10 cellular contexts compared by ENCODE assay signal in genomic region chr12:6923851-6924250, GRCh38. TPM values are rescaled to one million over a fixed set of nuclear protein-coding genes. Genes with fewer than 3 reads are reported as not detected.
A peak's percentile ranks its signal among the peaks of the same experiment; 100 is the strongest.
DNase-seq lines count a peak whose midpoint lies in the region; ATAC-seq and TF ChIP-seq lines count a peak whose summit lies in the region.
"Had no signal": no experiment of that assay in that cellular context is flagged by ENCODE, and none has a peak within 500 bp of the region (broad histone marks: within the 10 kb centered on the region; RNA-seq: fewer than 3 reads in every experiment).

No MANE protein-coding gene starts in this region.

- H3K36me3 ChIP-seq in left ventricle myocardium inferior (no peaks in the 10 kb centered on the region), uterus (no peaks in the 10 kb centered on the region), BE2C (peaks cover 24% of the 10 kb centered on the region)

- H3K4me1 ChIP-seq in left ventricle myocardium inferior (peaks cover 44% of the 10 kb centered on the region), uterus (peaks cover 3 to 10% of the 10 kb centered on the region in 2 donors), BE2C (peaks cover 17% of the 10 kb centered on the region)

- H3K27ac ChIP-seq in left ventricle myocardium inferior (replicated peaks), result peak overlapping the region; percentile 97
- peak overlapping the region; percentile 97 to 99 for H3K27ac ChIP-seq in uterus

- TF ChIP-seq CTCF in left ventricle myocardium inferior (IDR thresholded peaks at IDR 0.05; ENCODE audit: borderline replicate concordance) (no peak), uterus (IDR thresholded peaks at IDR 0.05) (no peak), BE2C (IDR thresholded peaks at IDR 0.05; ENCODE audit: low read depth, low read length) (no peak)

- H3K9me3 ChIP-seq in left ventricle myocardium inferior (replicated peaks) (no peaks in the 10 kb centered on the region), uterus (no peaks in the 10 kb centered on the region), BE2C (no peaks in the 10 kb centered on the region)
- H3K9me3 ChIP-seq: SK-N-SH had no signal

- no peaks in the 10 kb centered on the region for H3K27me3 ChIP-seq in left ventricle myocardium inferior (ENCODE audit: low read depth)
- no peaks in the 10 kb centered on the region for H3K27me3 ChIP-seq in uterus
- no peaks in the 10 kb centered on the region for H3K27me3 ChIP-seq in BE2C

- no peak for ATAC-seq in Right ventricle myocardium superior (ENCODE audit: poor library complexity)
- no peak for ATAC-seq in Right ventricle myocardium inferior

- DNase-seq in Right ventricle myocardium superior, result peak; percentile 33
- DNase-seq in Right ventricle myocardium inferior (ENCODE audit: missing footprints), result no peak
- DNase-seq in left ventricle myocardium inferior, result no peak
- peak in 1 of 2 donors; percentile 54 for DNase-seq in uterus
- no peak for DNase-seq in BE2C
- no peak for DNase-seq in UCSD-AML1 (lab: John Stamatoyannopoulos, UW; ENCODE audit: unreplicated experiment)
- DNase-seq: activated gamma-delta T cell had no signal

- intact Hi-C loops in Right ventricle myocardium superior (cut with DNase I) (no loop called here), Right ventricle myocardium inferior (cut with DNase I) (loop anchor here (2.0 kb wide), 2 partner anchors 19 to 169 kb away; partner anchors contain the start of genes C1R and LRRC23), left ventricle myocardium inferior (cut with micrococcal nuclease) (no loop called here), uterus (cut with DNase I; ENCODE audit: low total_unique reads) (no loop called here)

- TF ChIP-seq POLR2A in uterus (IDR thresholded peaks at IDR 0.05), result no peak

- H3K4me3 ChIP-seq in left ventricle myocardium inferior, result no peak overlapping the region
- H3K4me3 ChIP-seq in uterus, result no peak overlapping the region
- no peak overlapping the region for H3K4me3 ChIP-seq in BE2C (ENCODE audit: low read depth, low read length)

RNA-seq across cellular contexts. Expression of gene ATN1, which starts 3.9 kb away (rescaled TPM):
- 69.7 TPM for total RNA-seq in Right ventricle myocardium superior
- 78.9 TPM for total RNA-seq in Right ventricle myocardium inferior
- total RNA-seq in left ventricle myocardium inferior, result 71.4 TPM
- total RNA-seq in uterus, result 100 to 1,000 TPM in 1 of 4 donors, 10 to 100 TPM in 3; 10.8 to 283 (median 28.7) TPM
- 276 TPM for polyA plus RNA-seq in BE2C (2012; ENCODE audit: insufficient read depth, insufficient read length, low read depth)

RNA-seq across cellular contexts. Expression of gene ENO2, which starts 9.5 kb away (rescaled TPM):
- total RNA-seq in Right ventricle myocardium superior (7.4 TPM), Right ventricle myocardium inferior (10.2 TPM), left ventricle myocardium inferior (14.8 TPM), uterus (10 to 100 TPM in 3 of 4 donors, 1 to 10 TPM in 1; 9.7 to 84.7 (median 24.4) TPM)
- 443 TPM for polyA plus RNA-seq in BE2C (2012; ENCODE audit: insufficient read depth, insufficient read length, low read depth)

RNA-seq across cellular contexts. Expression of gene LRRC23, which starts 19.2 kb away (rescaled TPM):
- total RNA-seq in Right ventricle myocardium superior, result 8.2 TPM
- 9.4 TPM for total RNA-seq in Right ventricle myocardium inferior
- total RNA-seq in left ventricle myocardium inferior, result 11.6 TPM
- total RNA-seq in uterus, result 10 to 100 TPM in 2 of 4 donors, 1 to 10 TPM in 1, under 1 TPM in 1; 0.29 to 13.5 (median 10.6) TPM
- polyA plus RNA-seq in BE2C (2012; ENCODE audit: insufficient read depth, insufficient read length, low read depth), result 8.9 TPM

RNA-seq across cellular contexts. Expression of gene RNU7-1, which starts 19.8 kb away (rescaled TPM):
- total RNA-seq in Right ventricle myocardium superior (not detected), Right ventricle myocardium inferior (not detected), left ventricle myocardium inferior (not detected), uterus (not detected)
- not detected for polyA plus RNA-seq in BE2C (2012; ENCODE audit: insufficient read depth, insufficient read length, low read depth)
- total RNA-seq: liver had no signal
- polyA plus RNA-seq: BJ, liver, SK-N-SH had no signal

RNA-seq across cellular contexts. Expression of gene C12orf57, which starts 20.0 kb away (rescaled TPM):
- total RNA-seq in Right ventricle myocardium superior (251 TPM), Right ventricle myocardium inferior (250 TPM), left ventricle myocardium inferior (227 TPM), uterus (1,000 to 10,000 TPM in 2 of 4 donors, 100 to 1,000 TPM in 2; 259 to 2,496 (median 1,289) TPM)
- polyA plus RNA-seq in BE2C (2012; ENCODE audit: insufficient read depth, insufficient read length, low read depth), result 616 TPM
